ENCODE assay signal across 20 cellular contexts in genomic region chr4:1460967-1461868, GRCh38. TPM values are rescaled to one million over a fixed set of nuclear protein-coding genes. Genes with fewer than 3 reads are reported as not detected.
A peak's percentile ranks its signal among the peaks of the same experiment; 100 is the strongest.
DNase-seq lines count a peak whose midpoint lies in the region; ATAC-seq, FAIRE-seq and TF ChIP-seq lines count a peak whose summit lies in the region.
"Had no signal": no experiment of that assay in that cellular context is flagged by ENCODE, and none has a peak within 500 bp of the region (broad histone marks: within the 10 kb centered on the region; RNA-seq: fewer than 3 reads in every experiment).

No MANE protein-coding gene starts in this region.

- POLR2A ChIA-PET in HepG2 (lab: Yijun Ruan, JAX), result no interaction called here

- no peak overlapping the region for H2AFZ ChIP-seq in HepG2 (ENCODE audit: low read length)

- no peaks in the 10 kb centered on the region for H3K36me3 Mint-ChIP-seq in activated CD8-positive, alpha-beta memory T cell treated with anti-CD3 and anti-CD28 coated beads, Interleukin-2, amount 10 ng/mL, durations not matched to agents 7 days and 5 days
- peaks cover 4% of the 10 kb centered on the region for H3K36me3 Mint-ChIP-seq in chondrocyte (ENCODE audit: low read depth)

- DNase-seq in activated CD8-positive, alpha-beta memory T cell treated with anti-CD3 and anti-CD28 coated beads for 24 hours, result peak; percentile 32
- DNase-seq in activated CD8-positive, alpha-beta memory T cell treated with anti-CD3 and anti-CD28 coated beads, Interleukin-2, amount 10 ng/mL, durations not matched to agents 7 days and 5 days, result no peak
- DNase-seq in chondrocyte (ENCODE audit: low spot score) (peak; percentile 66), HepG2 (ENCODE audit: low spot score) (no peak), stomach (peak; percentile 15), NCI-H1694 treated with DMSO at 0.1 percent for 48 hours (lab: John Stamatoyannopoulos, UW) (no peak), left cardiac atrium (no peak)
- DNase-seq: 8988T, C1 segment of cervical spinal cord, DMS153, EL, IMR-90, NCI-H1930, NCI-H2171 treated with DMSO at 0.1 percent for 48 hours, RPMI8226 had no signal

- in situ Hi-C loops in HepG2 (cut with HindIII; ENCODE audit: extremely low pct_ligation_motif_present, low pct_unique_long_range_greater_than_20kb), result no loop called here

- ATAC-seq in activated CD8-positive, alpha-beta memory T cell treated with anti-CD3 and anti-CD28 coated beads, Interleukin-2, amount 10 ng/mL, durations not matched to agents 7 days and 5 days, result no peak
- ATAC-seq in HepG2 (no peak), HG03378 (IDR thresholded peaks at IDR 0.05; ENCODE audit: unreplicated experiment) (no peak), left cardiac atrium (no peak)

- H3K4me1 ChIP-seq in HepG2 (ENCODE audit: insufficient read depth, low read length), result no peaks in the 10 kb centered on the region
- H3K4me1 ChIP-seq in stomach, result no peaks in the 10 kb centered on the region

- H3K4me3 ChIP-seq in HepG2 (replicated peaks in 1 of 3; ENCODE audit: insufficient read depth in 1 of 3, low read depth in 2 of 3, low read length in 3 of 3), result no peak overlapping the region
- H3K4me3 ChIP-seq in stomach, result no peak overlapping the region

- H3K9me3 Mint-ChIP-seq in activated CD8-positive, alpha-beta memory T cell treated with anti-CD3 and anti-CD28 coated beads, Interleukin-2, amount 10 ng/mL, durations not matched to agents 7 days and 5 days (ENCODE audit: low read depth), result no peaks in the 10 kb centered on the region
- no peaks in the 10 kb centered on the region for H3K9me3 Mint-ChIP-seq in chondrocyte (ENCODE audit: low read depth)

- H3K4me2 ChIP-seq in HepG2 (ENCODE audit: low read depth, low read length), result no peak overlapping the region

- intact Hi-C loops in HepG2 (cut with micrococcal nuclease; ENCODE audit: unreplicated experiment), result no loop called here
- intact Hi-C loops in stomach (cut with DNase I; ENCODE audit: low total_unique reads), result no loop called here
- intact Hi-C loops in left cardiac atrium (cut with DNase I), result no loop called here

- CTCF ChIA-PET in activated CD8-positive, alpha-beta memory T cell treated with anti-CD3 and anti-CD28 coated beads, Interleukin-2, amount 10 ng/mL, durations not matched to agents 7 days and 5 days (lab: Charles Lee), result no interaction called here
- CTCF ChIA-PET in HepG2 (lab: Yijun Ruan, JAX; ENCODE audit: low intra/inter-chr PET ratio, low total read pairs), result no interaction called here

- TF ChIP-seq POLR2A in HepG2 (IDR thresholded peaks at IDR 0.05; ENCODE audit: insufficient read depth in 1 of 2, low read depth in 2 of 2, low read length in 2 of 2) (no peak), stomach (IDR thresholded peaks at IDR 0.05) (no peak)

- no peaks in the 10 kb centered on the region for H3K4me1 Mint-ChIP-seq in activated CD8-positive, alpha-beta memory T cell treated with anti-CD3 and anti-CD28 coated beads, Interleukin-2, amount 10 ng/mL, durations not matched to agents 7 days and 5 days
- peaks cover 4% of the 10 kb centered on the region for H3K4me1 Mint-ChIP-seq in chondrocyte (ENCODE audit: low read depth)

- H3K27ac Mint-ChIP-seq in activated CD8-positive, alpha-beta memory T cell treated with anti-CD3 and anti-CD28 coated beads, Interleukin-2, amount 10 ng/mL, durations not matched to agents 7 days and 5 days, result no peak overlapping the region
- no peak overlapping the region for H3K27ac Mint-ChIP-seq in chondrocyte (ENCODE audit: unreplicated experiment)
- H3K27ac Mint-ChIP-seq: H9 had no signal

- H4K20me1 ChIP-seq in HepG2 (ENCODE audit: insufficient read depth, low read length), result no peaks in the 10 kb centered on the region

- no peak for FAIRE-seq in HepG2 (lab: Jason Lieb, UNC)

- no peaks in the 10 kb centered on the region for H3K9me3 ChIP-seq in HepG2 (ENCODE audit: low read length)
- no peaks in the 10 kb centered on the region for H3K9me3 ChIP-seq in stomach

- H3K79me2 ChIP-seq in HepG2 (ENCODE audit: insufficient read depth, low read length), result no peaks in the 10 kb centered on the region

- WGBS in HepG2 (ENCODE audit: low lambda C conversion rate), result 32% methylated on average over 15 of the region's 19 CpGs
- WGBS in stomach, 5 donors, result 71 to 77% (median 73%) methylated on average over 18 to 19 of the region's 19 CpGs

- H3K4me3 Mint-ChIP-seq in activated CD8-positive, alpha-beta memory T cell treated with anti-CD3 and anti-CD28 coated beads, Interleukin-2, amount 10 ng/mL, durations not matched to agents 7 days and 5 days, result no peak overlapping the region
- H3K4me3 Mint-ChIP-seq in chondrocyte (ENCODE audit: unreplicated experiment), result no peak overlapping the region
- H3K4me3 Mint-ChIP-seq: H9 had no signal

- BruUV-seq in HepG2 (replicated peaks; lab: Mats Ljungman, UMichigan), result no TSS peak

- H3K27ac ChIP-seq in HepG2 (ENCODE audit: extremely low read length, insufficient read depth, low read length) (no peak overlapping the region), stomach (no peak overlapping the region)

- peaks cover 18 to 76% of the 10 kb centered on the region in 2 experiments; a peak in 4 of 5 replicates for H3K27me3 ChIP-seq in HepG2 (ENCODE audit: control insufficient read depth in 1 of 2, insufficient read depth in 2 of 2, low read length in 2 of 2)
- H3K27me3 ChIP-seq in stomach, result peaks cover 8 to 82% (median 44%) of the 10 kb centered on the region in 3 donors

- peaks cover 7% of the 10 kb centered on the region for H3K27me3 Mint-ChIP-seq in activated CD8-positive, alpha-beta memory T cell treated with anti-CD3 and anti-CD28 coated beads, Interleukin-2, amount 10 ng/mL, durations not matched to agents 7 days and 5 days
- peaks cover 39% of the 10 kb centered on the region for H3K27me3 Mint-ChIP-seq in chondrocyte (ENCODE audit: low read depth)

- no peaks in the 10 kb centered on the region for H3K36me3 ChIP-seq in HepG2 (replicated peaks in 1 of 2; ENCODE audit: control insufficient read depth in 1 of 2, insufficient read depth in 2 of 2, low read length in 2 of 2)
- H3K36me3 ChIP-seq in stomach, result no peaks in the 10 kb centered on the region

- TF ChIP-seq EP300 in HepG2 (IDR thresholded peaks at IDR 0.05; ENCODE audit: low read depth in 2 of 2, low read length in 2 of 2) (no peak), HepG2 (CRISPR knock-in tag; IDR thresholded peaks at IDR 0.05; ENCODE audit: borderline replicate concordance) (no peak), stomach (IDR thresholded peaks at IDR 0.05) (no peak)

- no peak overlapping the region for H3K9ac ChIP-seq in HepG2 (ENCODE audit: insufficient read depth, low read depth, low read length)

- TF ChIP-seq CTCF in chondrocyte (IDR thresholded peaks at IDR 0.05), result no peak
- TF ChIP-seq CTCF in HepG2 (CRISPR knock-in tag; IDR thresholded peaks at IDR 0.05), result no peak
- TF ChIP-seq CTCF in stomach (IDR thresholded peaks at IDR 0.05), result no peak

- no peak for TF ChIP-seq RAD21 in HepG2 (CRISPR knock-in tag; IDR thresholded peaks at IDR 0.05)

TF ChIP-seq in HepG2, 621 proteins besides CTCF, POLR2A, EP300 and RAD21:
- TF ChIP-seq ZNF446 (CRISPR knock-in tag; IDR thresholded peaks at IDR 0.05), result no peak
- TF ChIP-seq TBL1XR1 (IDR thresholded peaks at IDR 0.05; ENCODE audit: borderline replicate concordance, low read length, partially characterized antibody), result no peak
- TF ChIP-seq ZNF768 (CRISPR knock-in tag; IDR thresholded peaks at IDR 0.05), result peak; percentile 78

RNA-seq across cellular contexts. Expression of gene NKX1-1, which starts 55.0 kb away (rescaled TPM):
- not detected for total RNA-seq in activated CD8-positive, alpha-beta memory T cell treated with anti-CD3 and anti-CD28 coated beads, Interleukin-2, amount 10 ng/mL, durations not matched to agents 7 days and 5 days
- total RNA-seq in chondrocyte (not detected in 3 replicates), HepG2 (2016; rRNA removed; fragmentation: Illumina TruSeq; extraction: Trizol) (not detected in 2 replicates), stomach (not detected), left cardiac atrium (not detected)
- not detected in 2 replicates for total RNA-seq in HepG2 (2016; cell fraction: cytosol; rRNA removed; fragmentation: Illumina TruSeq; extraction: Trizol; ENCODE audit: low read depth)
- total RNA-seq in HepG2 (2016; cell fraction: insoluble cytoplasmic fraction; rRNA removed; fragmentation: Illumina TruSeq; extraction: Trizol), result not detected in 2 replicates
- total RNA-seq in HepG2 (2016; cell fraction: membrane; rRNA removed; fragmentation: Illumina TruSeq; extraction: Trizol), result not detected in 2 replicates
- total RNA-seq in HepG2 (2016; cell fraction: nucleus; rRNA removed; fragmentation: Illumina TruSeq; extraction: Trizol), result not detected in 2 replicates
- polyA plus RNA-seq in HepG2 (2011; rRNA removed) (not detected in 2 replicates), stomach (not detected)
- polyA plus RNA-seq in HepG2 (2011; cell fraction: cytosol; rRNA removed), result not detected in 2 replicates
- not detected in 2 replicates for polyA plus RNA-seq in HepG2 (2011; cell fraction: nucleus; rRNA removed)
- not detected in 2 replicates for polyA plus RNA-seq in HepG2 (2012)
- not detected in 2 replicates for polyA plus RNA-seq in HepG2 (2016; cell fraction: cytosol; fragmentation: Illumina TruSeq; extraction: Trizol; ENCODE audit: low read depth)
- not detected in 2 replicates for polyA plus RNA-seq in HepG2 (2016; cell fraction: insoluble cytoplasmic fraction; fragmentation: Illumina TruSeq; extraction: Trizol; ENCODE audit: low read depth)
- polyA plus RNA-seq in HepG2 (2016; cell fraction: membrane; fragmentation: Illumina TruSeq; extraction: Trizol; ENCODE audit: low read depth), result not detected in 2 replicates
- polyA plus RNA-seq in HepG2 (2016; cell fraction: nucleus; fragmentation: Illumina TruSeq; extraction: Trizol; ENCODE audit: insufficient read depth, low read depth), result not detected in 2 replicates
- polyA minus RNA-seq in HepG2 (2011; rRNA and poly(A)+ RNA removed; ENCODE audit: low replicate concordance), result not detected in 2 replicates
- not detected in 2 replicates for polyA minus RNA-seq in HepG2 (2011; cell fraction: cytosol; rRNA and poly(A)+ RNA removed)
- not detected in 2 replicates for polyA minus RNA-seq in HepG2 (2011; cell fraction: nucleus; rRNA and poly(A)+ RNA removed)
- total RNA-seq: H9, IMR-90, LHCN-M2, NCI-H460, OCI-LY7 had no signal
- polyA plus RNA-seq: IMR-90 had no signal

Comparison
In these comparisons a context has a peak if more than half of its experiments do, and no peak if none do; other contexts are left out.
1. DNase-seq: peak in activated CD8-positive, alpha-beta memory T cell treated with anti-CD3 and anti-CD28 coated beads for 24 hours (single experiment), chondrocyte (single experiment) and stomach (single experiment); none in activated CD8-positive, alpha-beta memory T cell treated with anti-CD3 and anti-CD28 coated beads, Interleukin-2, amount 10 ng/mL, durations not matched to agents 7 days and 5 days (single experiment), HepG2 (single experiment), NCI-H1694 treated with DMSO at 0.1 percent for 48 hours (single experiment) and left cardiac atrium (single experiment).